ENCODE assay signal across 1 cellular context in genomic region chr19:16470911-16471811, GRCh38.
TF ChIP-seq lines count a peak whose summit lies in the region.

No MANE protein-coding gene starts in this region.

TF ChIP-seq in HEK293, 187 proteins besides CTCF, POLR2A, EP300 and RAD21 (continued from another document):
- TF ChIP-seq, protein P1, sequence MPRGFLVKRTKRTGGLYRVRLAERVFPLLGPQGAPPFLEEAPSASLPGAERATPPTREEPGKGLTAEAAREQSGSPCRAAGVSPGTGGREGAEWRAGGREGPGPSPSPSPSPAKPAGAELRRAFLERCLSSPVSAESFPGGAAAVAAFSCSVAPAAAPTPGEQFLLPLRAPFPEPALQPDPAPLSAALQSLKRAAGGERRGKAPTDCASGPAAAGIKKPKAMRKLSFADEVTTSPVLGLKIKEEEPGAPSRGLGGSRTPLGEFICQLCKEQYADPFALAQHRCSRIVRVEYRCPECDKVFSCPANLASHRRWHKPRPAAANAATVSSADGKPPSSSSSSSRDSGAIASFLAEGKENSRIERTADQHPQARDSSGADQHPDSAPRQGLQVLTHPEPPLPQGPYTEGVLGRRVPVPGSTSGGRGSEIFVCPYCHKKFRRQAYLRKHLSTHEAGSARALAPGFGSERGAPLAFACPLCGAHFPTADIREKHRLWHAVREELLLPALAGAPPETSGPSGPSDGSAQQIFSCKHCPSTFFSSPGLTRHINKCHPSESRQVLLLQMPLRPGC (tag by site-specific recombination; IDR thresholded peaks at IDR 0.05): no peak
- TF ChIP-seq, protein P2, sequence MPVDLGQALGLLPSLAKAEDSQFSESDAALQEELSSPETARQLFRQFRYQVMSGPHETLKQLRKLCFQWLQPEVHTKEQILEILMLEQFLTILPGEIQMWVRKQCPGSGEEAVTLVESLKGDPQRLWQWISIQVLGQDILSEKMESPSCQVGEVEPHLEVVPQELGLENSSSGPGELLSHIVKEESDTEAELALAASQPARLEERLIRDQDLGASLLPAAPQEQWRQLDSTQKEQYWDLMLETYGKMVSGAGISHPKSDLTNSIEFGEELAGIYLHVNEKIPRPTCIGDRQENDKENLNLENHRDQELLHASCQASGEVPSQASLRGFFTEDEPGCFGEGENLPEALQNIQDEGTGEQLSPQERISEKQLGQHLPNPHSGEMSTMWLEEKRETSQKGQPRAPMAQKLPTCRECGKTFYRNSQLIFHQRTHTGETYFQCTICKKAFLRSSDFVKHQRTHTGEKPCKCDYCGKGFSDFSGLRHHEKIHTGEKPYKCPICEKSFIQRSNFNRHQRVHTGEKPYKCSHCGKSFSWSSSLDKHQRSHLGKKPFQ (tag by site-specific recombination; IDR thresholded peaks at IDR 0.05): no peak
